ENCODE assay signal across 29 cellular contexts in the genomic region with DNA sequence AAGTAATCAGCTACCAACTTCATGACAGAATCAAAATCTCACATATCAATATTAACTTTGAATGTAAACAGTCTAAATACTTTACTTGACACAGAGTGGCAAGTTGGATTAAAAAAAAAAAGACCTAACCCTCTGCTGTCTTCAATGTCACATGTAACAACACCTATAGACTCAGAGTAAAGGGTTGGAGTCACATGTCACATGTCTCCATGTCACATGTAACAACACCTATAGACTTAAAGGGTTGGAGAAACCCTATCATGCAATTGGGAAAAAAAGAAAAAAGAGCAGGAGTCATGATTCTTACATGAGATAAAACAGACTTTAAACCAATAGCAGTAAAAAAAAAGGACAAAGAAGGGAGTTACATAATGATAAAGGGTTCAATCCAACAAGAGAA.
A peak's percentile ranks its signal among the peaks of the same experiment; 100 is the strongest.
DNase-seq lines count a peak whose midpoint lies in the region; ATAC-seq, FAIRE-seq and TF ChIP-seq lines count a peak whose summit lies in the region.
"Had no signal": no experiment of that assay in that cellular context is flagged by ENCODE, and none has a peak within 500 bp of the region (broad histone marks: within the 10 kb centered on the region; RNA-seq: fewer than 3 reads in every experiment).

No MANE protein-coding gene starts in this region.

- H3K4me2 ChIP-seq in HepG2 (ENCODE audit: low read depth, low read length) = no peak overlapping the region
- H3K4me2 ChIP-seq: A549; BLaER1; BLaER1 treated with 17β-estradiol and CSF1 and Interleukin-3, amounts not matched to agents 10 nM and 100 nM had no signal

- H3K4me1 ChIP-seq in HepG2 (ENCODE audit: insufficient read depth, low read length) = no peaks in the 10 kb centered on the region
- no peaks in the 10 kb centered on the region for H3K4me1 ChIP-seq in right lobe of liver
- H3K4me1 ChIP-seq: A549; BE2C; BLaER1; BLaER1 treated with 17β-estradiol and CSF1 and Interleukin-3, amounts not matched to agents 10 nM and 100 nM; Caco-2 had no signal

- H3K9me3 ChIP-seq in HepG2 (ENCODE audit: low read length) (peaks cover 90% of the 10 kb centered on the region), right lobe of liver (no peaks in the 10 kb centered on the region)
- H3K9me3 ChIP-seq: BE2C had no signal

- H3K36me3 ChIP-seq in HepG2 (replicated peaks in 1 of 2; ENCODE audit: control insufficient read depth in 1 of 2, insufficient read depth in 2 of 2, low read length in 2 of 2) = no peaks in the 10 kb centered on the region
- no peaks in the 10 kb centered on the region for H3K36me3 ChIP-seq in right lobe of liver
- H3K36me3 ChIP-seq: BE2C; BLaER1; BLaER1 treated with 17β-estradiol and CSF1 and Interleukin-3, amounts not matched to agents 10 nM and 100 nM had no signal

- H3K4me3 ChIP-seq in HepG2 (replicated peaks in 1 of 3; ENCODE audit: insufficient read depth in 1 of 3, low read depth in 2 of 3, low read length in 3 of 3) (no peak overlapping the region), right lobe of liver (no peak overlapping the region)
- H3K4me3 ChIP-seq: A549; BLaER1; BLaER1 treated with 17β-estradiol and CSF1 and Interleukin-3, amounts not matched to agents 10 nM and 100 nM had no signal

- DNase-seq in HepG2 (ENCODE audit: low spot score) = no peak
- DNase-seq in right lobe of liver = no peak
- DNase-seq: 8988T; ACHN; AML-193; BE2C; C1 segment of cervical spinal cord; Caco-2; Calu3; CD4-positive, alpha-beta memory T cell; CD4-positive, alpha-beta T cell; CD4-positive, CD25-positive, alpha-beta regulatory T cell; CD8-positive, alpha-beta memory T cell; CD8-positive, alpha-beta T cell; COR-L47; DMS 273 treated with DMSO at 0.1 percent for 48 hours; DMS153; DMS53; DMS79; DMS79 treated with DMSO at 0.1 percent for 48 hours; DND-41; EL had no signal

- no peaks in the 10 kb centered on the region for H3K79me2 ChIP-seq in HepG2 (ENCODE audit: insufficient read depth, low read length)

- FAIRE-seq in HepG2 (lab: Jason Lieb, UNC) = no peak
- FAIRE-seq: A204.1, A549, D721Med had no signal

- H3K27ac ChIP-seq in HepG2 (ENCODE audit: extremely low read length, insufficient read depth, low read length) (no peak overlapping the region), right lobe of liver (no peak overlapping the region)
- H3K27ac ChIP-seq: 22Rv1; A549; BLaER1; BLaER1 treated with 17β-estradiol and CSF1 and Interleukin-3, amounts not matched to agents 10 nM and 100 nM; C4-2B had no signal

- H3K27me3 ChIP-seq in HepG2 (ENCODE audit: control insufficient read depth in 1 of 2, insufficient read depth in 2 of 2, low read length in 2 of 2) (no peaks in the 10 kb centered on the region), right lobe of liver (no peaks in the 10 kb centered on the region)
- H3K27me3 ChIP-seq: BE2C; BLaER1; BLaER1 treated with 17β-estradiol and CSF1 and Interleukin-3, amounts not matched to agents 10 nM and 100 nM had no signal

- POLR2A ChIA-PET in HepG2 (lab: Yijun Ruan, JAX) = no interaction called here

- no peak for TF ChIP-seq EP300 in HepG2 (IDR thresholded peaks at IDR 0.05; ENCODE audit: low read depth in 2 of 2, low read length in 2 of 2)
- TF ChIP-seq EP300 in HepG2 (CRISPR knock-in tag; IDR thresholded peaks at IDR 0.05; ENCODE audit: borderline replicate concordance) = no peak

- no peaks in the 10 kb centered on the region for H4K20me1 ChIP-seq in HepG2 (ENCODE audit: insufficient read depth, low read length)
- H4K20me1 ChIP-seq: BLaER1; BLaER1 treated with 17β-estradiol and CSF1 and Interleukin-3, amounts not matched to agents 10 nM and 100 nM had no signal

- in situ Hi-C loops in HepG2 (cut with HindIII; ENCODE audit: extremely low pct_ligation_motif_present, low pct_unique_long_range_greater_than_20kb) = no loop called here

- CTCF ChIA-PET in HepG2 (lab: Yijun Ruan, JAX; ENCODE audit: low intra/inter-chr PET ratio, low total read pairs) = no interaction called here

- TF ChIP-seq POLR2A in HepG2 (IDR thresholded peaks at IDR 0.05; ENCODE audit: insufficient read depth in 1 of 2, low read depth in 2 of 2, low read length in 2 of 2) (no peak), right lobe of liver (IDR thresholded peaks at IDR 0.05) (no peak)

- ATAC-seq in HepG2 (no peak), right lobe of liver (no peak)
- ATAC-seq: A549; CD8-positive, alpha-beta T cell had no signal

- no peak for TF ChIP-seq RAD21 in HepG2 (CRISPR knock-in tag; IDR thresholded peaks at IDR 0.05)

- intact Hi-C loops in HepG2 (cut with micrococcal nuclease; ENCODE audit: unreplicated experiment) = no loop called here
- intact Hi-C loops in right lobe of liver (cut with DNase I) = no loop called here

- TF ChIP-seq CTCF in HepG2 (CRISPR knock-in tag; IDR thresholded peaks at IDR 0.05) = no peak
- no peak for TF ChIP-seq CTCF in right lobe of liver (IDR thresholded peaks at IDR 0.05)

- no peak overlapping the region for H3K9ac ChIP-seq in HepG2 (ENCODE audit: insufficient read depth, low read depth, low read length)
- H3K9ac ChIP-seq: BLaER1; BLaER1 treated with 17β-estradiol and CSF1 and Interleukin-3, amounts not matched to agents 10 nM and 100 nM had no signal

- H2AFZ ChIP-seq in HepG2 (ENCODE audit: low read length) = no peak overlapping the region

- no TSS peak for BruUV-seq in HepG2 (replicated peaks; lab: Mats Ljungman, UMichigan)

TF ChIP-seq in HepG2, 621 proteins besides CTCF, POLR2A, EP300 and RAD21:
- TF ChIP-seq, protein P1, sequence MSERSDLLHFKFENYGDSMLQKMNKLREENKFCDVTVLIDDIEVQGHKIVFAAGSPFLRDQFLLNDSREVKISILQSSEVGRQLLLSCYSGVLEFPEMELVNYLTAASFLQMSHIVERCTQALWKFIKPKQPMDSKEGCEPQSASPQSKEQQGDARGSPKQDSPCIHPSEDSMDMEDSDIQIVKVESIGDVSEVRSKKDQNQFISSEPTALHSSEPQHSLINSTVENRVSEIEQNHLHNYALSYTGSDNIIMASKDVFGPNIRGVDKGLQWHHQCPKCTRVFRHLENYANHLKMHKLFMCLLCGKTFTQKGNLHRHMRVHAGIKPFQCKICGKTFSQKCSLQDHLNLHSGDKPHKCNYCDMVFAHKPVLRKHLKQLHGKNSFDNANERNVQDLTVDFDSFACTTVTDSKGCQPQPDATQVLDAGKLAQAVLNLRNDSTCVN (CRISPR knock-in tag; IDR thresholded peaks at IDR 0.05; ENCODE audit: borderline replicate concordance) = no peak
- TF ChIP-seq, protein P2, sequence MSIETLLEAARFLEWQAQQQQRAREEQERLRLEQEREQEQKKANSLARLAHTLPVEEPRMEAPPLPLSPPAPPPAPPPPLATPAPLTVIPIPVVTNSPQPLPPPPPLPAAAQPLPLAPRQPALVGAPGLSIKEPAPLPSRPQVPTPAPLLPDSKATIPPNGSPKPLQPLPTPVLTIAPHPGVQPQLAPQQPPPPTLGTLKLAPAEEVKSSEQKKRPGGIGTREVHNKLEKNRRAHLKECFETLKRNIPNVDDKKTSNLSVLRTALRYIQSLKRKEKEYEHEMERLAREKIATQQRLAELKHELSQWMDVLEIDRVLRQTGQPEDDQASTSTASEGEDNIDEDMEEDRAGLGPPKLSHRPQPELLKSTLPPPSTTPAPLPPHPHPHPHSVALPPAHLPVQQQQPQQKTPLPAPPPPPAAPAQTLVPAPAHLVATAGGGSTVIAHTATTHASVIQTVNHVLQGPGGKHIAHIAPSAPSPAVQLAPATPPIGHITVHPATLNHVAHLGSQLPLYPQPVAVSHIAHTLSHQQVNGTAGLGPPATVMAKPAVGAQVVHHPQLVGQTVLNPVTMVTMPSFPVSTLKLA (IDR thresholded peaks at IDR 0.05) = peak; percentile 97
- no peak for TF ChIP-seq MZF1 (CRISPR knock-in tag; IDR thresholded peaks at IDR 0.05; ENCODE audit: borderline replicate concordance)
